2 cellular contexts compared by ENCODE assay signal in the genomic region with DNA sequence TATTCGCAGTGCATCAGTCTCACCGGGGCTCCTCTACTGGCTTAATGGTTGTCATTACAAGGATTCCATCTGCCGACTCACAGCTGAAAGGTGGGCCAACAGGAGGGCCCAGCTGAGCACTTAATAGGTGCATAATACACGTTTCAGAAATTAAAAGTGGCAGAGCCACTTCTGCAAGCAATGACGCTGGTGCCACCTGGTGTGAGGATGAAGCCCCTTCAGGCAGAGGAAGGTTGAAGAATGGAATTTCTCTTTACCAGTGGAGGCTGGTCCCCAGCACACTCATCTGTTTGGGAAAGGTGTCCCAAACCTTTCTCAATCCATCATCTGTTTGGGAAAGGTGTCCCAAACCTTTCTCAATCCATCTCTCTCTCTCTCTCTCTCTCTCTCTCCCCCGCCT.
A peak's percentile ranks its signal among the peaks of the same experiment; 100 is the strongest.
TF ChIP-seq lines count a peak whose summit lies in the region.

No MANE protein-coding gene starts in this region.

TF ChIP-seq in IMR-90, 13 proteins besides CTCF, POLR2A, EP300 and RAD21:
- TF ChIP-seq SMC3 (IDR thresholded peaks at IDR 0.05; ENCODE audit: low read depth, low read length) (peak; percentile 31; the same call in 1 of the 2 replicates), NFE2L2 (IDR thresholded peaks at IDR 0.05; ENCODE audit: low read depth, low read length) (no peak)
TF ChIP-seq in IMR-90: peak in this region for 1.

TF ChIP-seq in SK-N-SH treated with all-trans-retinoic acid at 6 μM for 48 hours, 23 proteins besides CTCF, POLR2A, EP300 and RAD21:
- TF ChIP-seq ZNF70 (CRISPR knock-in tag; IDR thresholded peaks at IDR 0.05) (no peak), ZFP30 (CRISPR knock-in tag; IDR thresholded peaks at IDR 0.05) (no peak), TCF4 (CRISPR knock-in tag; IDR thresholded peaks at IDR 0.05; ENCODE audit: borderline replicate concordance) (no peak)
- TF ChIP-seq, protein P1, sequence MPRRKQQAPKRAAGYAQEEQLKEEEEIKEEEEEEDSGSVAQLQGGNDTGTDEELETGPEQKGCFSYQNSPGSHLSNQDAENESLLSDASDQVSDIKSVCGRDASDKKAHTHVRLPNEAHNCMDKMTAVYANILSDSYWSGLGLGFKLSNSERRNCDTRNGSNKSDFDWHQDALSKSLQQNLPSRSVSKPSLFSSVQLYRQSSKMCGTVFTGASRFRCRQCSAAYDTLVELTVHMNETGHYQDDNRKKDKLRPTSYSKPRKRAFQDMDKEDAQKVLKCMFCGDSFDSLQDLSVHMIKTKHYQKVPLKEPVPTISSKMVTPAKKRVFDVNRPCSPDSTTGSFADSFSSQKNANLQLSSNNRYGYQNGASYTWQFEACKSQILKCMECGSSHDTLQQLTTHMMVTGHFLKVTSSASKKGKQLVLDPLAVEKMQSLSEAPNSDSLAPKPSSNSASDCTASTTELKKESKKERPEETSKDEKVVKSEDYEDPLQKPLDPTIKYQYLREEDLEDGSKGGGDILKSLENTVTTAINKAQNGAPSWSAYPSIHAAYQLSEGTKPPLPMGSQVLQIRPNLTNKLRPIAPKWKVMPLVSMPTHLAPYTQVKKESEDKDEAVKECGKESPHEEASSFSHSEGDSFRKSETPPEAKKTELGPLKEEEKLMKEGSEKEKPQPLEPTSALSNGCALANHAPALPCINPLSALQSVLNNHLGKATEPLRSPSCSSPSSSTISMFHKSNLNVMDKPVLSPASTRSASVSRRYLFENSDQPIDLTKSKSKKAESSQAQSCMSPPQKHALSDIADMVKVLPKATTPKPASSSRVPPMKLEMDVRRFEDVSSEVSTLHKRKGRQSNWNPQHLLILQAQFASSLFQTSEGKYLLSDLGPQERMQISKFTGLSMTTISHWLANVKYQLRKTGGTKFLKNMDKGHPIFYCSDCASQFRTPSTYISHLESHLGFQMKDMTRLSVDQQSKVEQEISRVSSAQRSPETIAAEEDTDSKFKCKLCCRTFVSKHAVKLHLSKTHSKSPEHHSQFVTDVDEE (CRISPR knock-in tag; IDR thresholded peaks at IDR 0.05), result no peak
